30 cellular contexts compared by ENCODE assay signal in the genomic region with DNA sequence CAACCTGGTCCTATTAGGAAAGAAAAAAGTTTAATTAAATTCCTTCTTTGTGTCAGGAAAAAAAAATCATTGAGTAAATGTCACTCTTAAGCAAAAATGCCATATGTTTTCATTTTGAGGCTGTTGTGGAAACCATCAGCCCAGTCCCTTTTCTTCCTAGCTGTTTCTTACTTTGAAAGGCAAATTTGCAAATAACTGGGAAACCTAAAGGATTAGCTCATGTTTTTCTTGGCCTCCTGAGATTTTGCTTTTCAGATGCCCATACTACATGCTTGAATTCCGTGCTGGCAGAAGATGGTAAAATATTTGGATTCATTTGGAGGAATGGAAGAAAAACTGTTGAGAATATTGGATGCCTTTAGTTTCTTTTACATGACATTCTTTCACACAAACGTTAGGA.
DNase-seq lines count a peak whose midpoint lies in the region; ATAC-seq and TF ChIP-seq lines count a peak whose summit lies in the region.
"Had no signal": no experiment of that assay in that cellular context is flagged by ENCODE, and none has a peak within 500 bp of the region (broad histone marks: within the 10 kb centered on the region; RNA-seq: fewer than 3 reads in every experiment).

No MANE protein-coding gene starts in this region.

- ATAC-seq in CD4-positive, alpha-beta T cell (ENCODE audit: poor library complexity) = no peak
- ATAC-seq in HG03378 (IDR thresholded peaks at IDR 0.05; ENCODE audit: unreplicated experiment) = no peak
- ATAC-seq: esophagus mucosa; heart left ventricle; stimulated activated naive CD8-positive, alpha-beta T cell treated with anti-CD3 and anti-CD28 coated beads, Interleukin-15, amount 100 ng/mL, for 72 hours; T-helper 17 cell had no signal

- no peak overlapping the region for H3K4me3 ChIP-seq in AG09309 (ENCODE audit: control insufficient read depth, low read depth, low read length)
- no peak overlapping the region for H3K4me3 ChIP-seq in SJSA1
- H3K4me3 ChIP-seq: heart left ventricle, Peyer's patch, SJCRH30 had no signal

- no peaks in the 10 kb centered on the region for H3K36me3 Mint-ChIP-seq in CD4-positive, alpha-beta T cell (ENCODE audit: low read depth)
- H3K36me3 Mint-ChIP-seq: CD4-positive, CD25-positive, alpha-beta regulatory T cell; immature natural killer cell had no signal

- POLR2A ChIA-PET in CD4-positive, alpha-beta T cell (lab: Charles Lee) = no interaction called here

- H3K4me3 Mint-ChIP-seq in CD4-positive, alpha-beta T cell = no peak overlapping the region
- H3K4me3 Mint-ChIP-seq: CD4-positive, CD25-positive, alpha-beta regulatory T cell; immature natural killer cell; stimulated activated naive CD8-positive, alpha-beta T cell treated with anti-CD3 and anti-CD28 coated beads, Interleukin-15, amount 100 ng/mL, for 72 hours; T-helper 17 cell had no signal

- H3K9me3 Mint-ChIP-seq in CD4-positive, alpha-beta T cell = peaks cover 5% of the 10 kb centered on the region

- CTCF ChIA-PET in CD4-positive, alpha-beta T cell (lab: Charles Lee) = no interaction called here

- intact Hi-C loops in CD4-positive, alpha-beta T cell (cut with DNase I, micrococcal nuclease) = no loop called here

- H3K4me1 Mint-ChIP-seq in CD4-positive, alpha-beta T cell (ENCODE audit: low read depth) = no peaks in the 10 kb centered on the region
- H3K4me1 Mint-ChIP-seq: CD4-positive, CD25-positive, alpha-beta regulatory T cell; immature natural killer cell; stimulated activated naive CD8-positive, alpha-beta T cell treated with anti-CD3 and anti-CD28 coated beads, Interleukin-15, amount 100 ng/mL, for 72 hours; T-helper 17 cell had no signal

- no peaks in the 10 kb centered on the region for H3K4me1 ChIP-seq in SJSA1 (replicated peaks)
- H3K4me1 ChIP-seq: Peyer's patch had no signal

- H3K27me3 Mint-ChIP-seq in CD4-positive, alpha-beta T cell = no peaks in the 10 kb centered on the region
- H3K27me3 Mint-ChIP-seq: CD4-positive, CD25-positive, alpha-beta regulatory T cell; stimulated activated naive CD8-positive, alpha-beta T cell treated with anti-CD3 and anti-CD28 coated beads, Interleukin-15, amount 100 ng/mL, for 72 hours; T-helper 17 cell had no signal

- no peaks in the 10 kb centered on the region for H3K36me3 ChIP-seq in SJSA1
- H3K36me3 ChIP-seq: heart left ventricle, Peyer's patch, SJCRH30, WERI-Rb-1 had no signal

- no peaks in the 10 kb centered on the region for H3K9me3 ChIP-seq in SJSA1 (replicated peaks)
- H3K9me3 ChIP-seq in CD4-positive, alpha-beta T cell (ENCODE audit: control insufficient read depth, low read length) = no peaks in the 10 kb centered on the region
- H3K9me3 ChIP-seq: heart left ventricle, Peyer's patch, SJCRH30 had no signal

- DNase-seq in AG09309 (ENCODE audit: low read depth) (peak; percentile 46), SJSA1 (ENCODE audit: low read depth in 1 of 2, low spot score in 2 of 2) (peak in 1 of 2 experiments; percentile 12), dedifferentiated amniotic fluid mesenchymal stem cell (ENCODE audit: extremely low spot score) (peak; percentile 90), myocyte (ENCODE audit: low read depth) (peak; percentile 54), NK-92 (lab: John Stamatoyannopoulos, UW; ENCODE audit: unreplicated experiment) (no peak)
- no peak for DNase-seq in stimulated activated CD4-positive, alpha-beta T cell treated with anti-CD3 and anti-CD28 coated beads, Interleukin-4, amount 100 ng/mL, for 1 hour
- DNase-seq in CD4-positive, alpha-beta T cell = no peak
- DNase-seq: activated CD8-positive, alpha-beta memory T cell treated with anti-CD3 and anti-CD28 coated beads, Interleukin-2, amount 50 U/mL, for 48 hours; activated gamma-delta T cell; CD4-positive, CD25-positive, alpha-beta regulatory T cell; cerebellar nuclear complex; DMS153; effector memory CD4-positive, alpha-beta T cell; GF-D8; H7; heart left ventricle; immature natural killer cell; Karpas-422; NCI-H1092; NCI-H2029; NCI-H446; NK-92 treated with Interleukin-12 subunit alpha and Interleukin-12 subunit beta, amount 100 ng/mL, for 24 hours; Peyer's patch; SJCRH30; stimulated activated CD4-positive, alpha-beta T cell treated with anti-CD3 and anti-CD28 coated beads, Interleukin-4, amount 100 ng/mL, for 24 hours; stimulated activated naive CD8-positive, alpha-beta T cell treated with anti-CD3 and anti-CD28 coated beads, Interleukin-15, amount 100 ng/mL, for 72 hours; T-helper 17 cell; WERI-Rb-1 had no signal

- H3K27me3 ChIP-seq in SJSA1 (replicated peaks) = no peaks in the 10 kb centered on the region
- H3K27me3 ChIP-seq in CD4-positive, alpha-beta T cell (ENCODE audit: control insufficient read depth, insufficient read depth, low read length) = no peaks in the 10 kb centered on the region
- H3K27me3 ChIP-seq: heart left ventricle, Peyer's patch, SJCRH30 had no signal

- H3K27ac Mint-ChIP-seq in CD4-positive, alpha-beta T cell = no peak overlapping the region
- H3K27ac Mint-ChIP-seq: CD4-positive, CD25-positive, alpha-beta regulatory T cell; immature natural killer cell; stimulated activated naive CD8-positive, alpha-beta T cell treated with anti-CD3 and anti-CD28 coated beads, Interleukin-15, amount 100 ng/mL, for 72 hours; T-helper 17 cell had no signal

- TF ChIP-seq CTCF in AG09309 (IDR thresholded peaks at IDR 0.05; ENCODE audit: control insufficient read depth, insufficient read depth, low read depth, low read length, missing control alignments) = no peak
- TF ChIP-seq CTCF in CD4-positive, alpha-beta T cell (IDR thresholded peaks at IDR 0.05) = no peak

- peak overlapping the region; percentile 5; the same call in 1 of the 2 replicates for H3K27ac ChIP-seq in SJSA1
- H3K27ac ChIP-seq in CD4-positive, alpha-beta T cell (ENCODE audit: low read depth, low read length) = no peak overlapping the region
- H3K27ac ChIP-seq: heart left ventricle, Peyer's patch, SJCRH30, WERI-Rb-1 had no signal

Comparison
In these comparisons a context has a peak if more than half of its experiments do, and no peak if none do; other contexts are left out.
1. DNase-seq: peak in AG09309 (single experiment), dedifferentiated amniotic fluid mesenchymal stem cell (single experiment) and myocyte (single experiment); none in NK-92 (single experiment), stimulated activated CD4-positive, alpha-beta T cell treated with anti-CD3 and anti-CD28 coated beads, Interleukin-4, amount 100 ng/mL, for 1 hour (single experiment) and CD4-positive, alpha-beta T cell (0 of 10).